ENCODE assay signal across 8 cellular contexts in the genomic region with DNA sequence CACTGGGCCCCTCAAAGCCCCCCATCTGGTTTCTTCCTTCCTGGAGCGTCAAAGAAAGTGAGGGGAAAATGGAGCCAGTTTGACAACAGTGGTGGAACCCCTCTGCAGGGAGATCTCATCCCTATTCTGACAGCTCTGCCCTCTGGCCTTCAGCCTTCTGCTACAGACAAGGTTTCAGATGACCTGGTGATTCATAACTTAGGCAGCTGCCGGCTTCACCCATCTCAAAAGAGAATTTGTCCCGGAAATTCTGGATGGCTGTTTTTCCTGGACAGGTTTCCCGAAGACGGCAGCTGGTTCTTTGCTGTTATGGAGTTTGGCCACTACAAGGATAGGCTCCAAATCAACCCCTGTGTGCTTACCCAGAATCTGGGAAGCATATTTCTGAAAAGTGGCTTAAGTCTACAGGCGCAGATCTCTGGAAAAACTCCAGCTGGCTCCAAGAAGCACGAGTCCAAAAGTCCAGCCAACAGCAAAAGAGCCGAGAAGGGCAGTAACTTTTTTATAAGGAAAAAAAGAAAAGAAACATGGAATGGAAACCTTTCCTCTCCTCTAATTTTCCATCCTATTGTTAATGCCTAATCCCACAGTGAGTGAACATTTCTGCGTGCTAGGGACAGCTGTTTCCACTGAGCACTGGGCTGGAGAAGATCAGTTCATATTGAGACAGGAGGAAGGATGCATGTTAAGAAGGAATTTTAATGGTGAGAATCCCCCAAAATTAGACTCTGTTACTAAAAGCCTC. TPM values are rescaled to one million over a fixed set of nuclear protein-coding genes. Genes with fewer than 3 reads are reported as not detected.
DNase-seq lines count a peak whose midpoint lies in the region; ATAC-seq and TF ChIP-seq lines count a peak whose summit lies in the region.

No MANE protein-coding gene starts in this region.

- no peaks in the 10 kb centered on the region for H3K36me3 ChIP-seq in thyroid gland

- 24 to 25% methylated on average over 9 of the region's 9 CpGs for WGBS in thyroid gland, 2 donors

- no peak for TF ChIP-seq POLR2A in thyroid gland (IDR thresholded peaks at IDR 0.05)

- no peak overlapping the region for H3K4me3 ChIP-seq in thyroid gland (replicated peaks in 1 of 3)

- no peaks in the 10 kb centered on the region for H3K9me3 Mint-ChIP-seq in activated CD8-positive, alpha-beta memory T cell treated with anti-CD3 and anti-CD28 coated beads, Interleukin-2, amount 10 ng/mL, durations not matched to agents 7 days and 5 days (ENCODE audit: low read depth)

- no peak overlapping the region for H3K27ac Mint-ChIP-seq in activated CD8-positive, alpha-beta memory T cell treated with anti-CD3 and anti-CD28 coated beads, Interleukin-2, amount 10 ng/mL, durations not matched to agents 7 days and 5 days

- H3K36me3 Mint-ChIP-seq in activated CD8-positive, alpha-beta memory T cell treated with anti-CD3 and anti-CD28 coated beads, Interleukin-2, amount 10 ng/mL, durations not matched to agents 7 days and 5 days, result no peaks in the 10 kb centered on the region

- no peak for TF ChIP-seq CTCF in thyroid gland (IDR thresholded peaks at IDR 0.05)

- H3K27me3 Mint-ChIP-seq in activated CD8-positive, alpha-beta memory T cell treated with anti-CD3 and anti-CD28 coated beads, Interleukin-2, amount 10 ng/mL, durations not matched to agents 7 days and 5 days, result peaks cover 6% of the 10 kb centered on the region

- DNase-seq in brain pericyte (ENCODE audit: low read depth, low spot score) (peak; percentile 41), thyroid gland (peak; percentile 62 to 64), NCI-H2107 (lab: John Stamatoyannopoulos, UW) (no peak), HuH-7 (ENCODE audit: low spot score) (no peak), hippocampal formation (lab: John Stamatoyannopoulos, UW) (no peak)
- no peak for DNase-seq in activated CD8-positive, alpha-beta memory T cell treated with anti-CD3 and anti-CD28 coated beads, Interleukin-2, amount 10 ng/mL, durations not matched to agents 7 days and 5 days

- peaks cover 27 to 50% of the 10 kb centered on the region in 2 donors for H3K4me1 ChIP-seq in thyroid gland

- H3K4me1 Mint-ChIP-seq in activated CD8-positive, alpha-beta memory T cell treated with anti-CD3 and anti-CD28 coated beads, Interleukin-2, amount 10 ng/mL, durations not matched to agents 7 days and 5 days, result no peaks in the 10 kb centered on the region

- CTCF ChIA-PET in activated CD8-positive, alpha-beta memory T cell treated with anti-CD3 and anti-CD28 coated beads, Interleukin-2, amount 10 ng/mL, durations not matched to agents 7 days and 5 days (lab: Charles Lee), result no interaction called here

- H3K4me3 Mint-ChIP-seq in activated CD8-positive, alpha-beta memory T cell treated with anti-CD3 and anti-CD28 coated beads, Interleukin-2, amount 10 ng/mL, durations not matched to agents 7 days and 5 days, result no peak overlapping the region

- no peaks in the 10 kb centered on the region for H3K9me3 ChIP-seq in thyroid gland

- peak; percentile 17 for ATAC-seq in HG02840 (IDR thresholded peaks at IDR 0.05; ENCODE audit: low FRiP score, unreplicated experiment)
- no peak for ATAC-seq in activated CD8-positive, alpha-beta memory T cell treated with anti-CD3 and anti-CD28 coated beads, Interleukin-2, amount 10 ng/mL, durations not matched to agents 7 days and 5 days

- H3K27me3 ChIP-seq in layer of hippocampus (ENCODE audit: control insufficient read depth, insufficient read depth, low read length) (no peaks in the 10 kb centered on the region), thyroid gland (no peaks in the 10 kb centered on the region)

- intact Hi-C loops in thyroid gland (cut with DNase I), result no loop called here

- H3K27ac ChIP-seq in layer of hippocampus (ENCODE audit: low read depth, low read length) (peak overlapping the region; percentile 90), thyroid gland (peak overlapping the region; percentile 84 to 92 (median 86))

RNA-seq across cellular contexts. Expression of gene ZNF366, which starts 54.5 kb away (rescaled TPM):
- total RNA-seq in thyroid gland, result 10 to 100 TPM in 1 of 4 donors, 1 to 10 TPM in 3; 1.3 to 14.7 (median 3.0) TPM
- not detected for total RNA-seq in activated CD8-positive, alpha-beta memory T cell treated with anti-CD3 and anti-CD28 coated beads, Interleukin-2, amount 10 ng/mL, durations not matched to agents 7 days and 5 days

Comparison
In these comparisons a context has a peak if more than half of its experiments do, and no peak if none do; other contexts are left out.
1. DNase-seq: peak in brain pericyte (single experiment) and thyroid gland (2 of 2); none in NCI-H2107 (single experiment), activated CD8-positive, alpha-beta memory T cell treated with anti-CD3 and anti-CD28 coated beads, Interleukin-2, amount 10 ng/mL, durations not matched to agents 7 days and 5 days (single experiment), HuH-7 (single experiment) and hippocampal formation (0 of 2).